Comparison of ENCODE assay signal across 20 cellular contexts in the genomic region with DNA sequence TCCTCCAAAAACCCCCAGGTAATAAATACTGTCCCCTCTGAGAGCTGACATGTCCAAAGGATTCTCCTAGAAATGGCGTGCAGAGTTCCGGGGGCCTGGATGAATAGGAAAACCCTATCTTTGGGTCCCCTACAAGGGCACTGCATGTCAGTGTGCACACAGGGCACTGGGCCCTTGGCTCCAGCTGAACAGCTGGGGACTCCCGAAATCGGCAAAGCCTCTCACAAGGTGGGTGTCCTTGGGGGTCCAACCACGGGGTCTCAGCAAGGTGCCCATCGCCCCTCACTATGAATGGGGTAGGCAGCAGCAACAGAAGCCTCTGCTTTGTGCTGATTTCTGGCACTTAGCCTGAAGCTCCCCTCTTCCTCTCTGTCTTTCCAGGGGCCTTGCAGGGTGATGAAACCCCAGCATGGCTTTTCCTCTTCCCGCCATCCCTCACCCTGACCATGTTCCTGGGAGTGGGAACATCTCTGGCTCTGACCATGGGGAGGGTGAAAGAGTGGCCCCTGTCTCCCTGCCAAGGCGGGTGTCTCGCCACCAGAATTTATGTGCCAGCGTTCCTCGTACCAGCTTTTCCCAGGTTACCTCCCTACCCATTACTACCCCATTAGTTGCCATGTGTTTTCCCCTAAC. TPM values are rescaled to one million over a fixed set of nuclear protein-coding genes. Genes with fewer than 3 reads are reported as not detected.
DNase-seq lines count a peak whose midpoint lies in the region; ATAC-seq, FAIRE-seq and TF ChIP-seq lines count a peak whose summit lies in the region.
"Had no signal": no experiment of that assay in that cellular context is flagged by ENCODE, and none has a peak within 500 bp of the region (broad histone marks: within the 10 kb centered on the region; RNA-seq: fewer than 3 reads in every experiment).

No MANE protein-coding gene starts in this region.

- no peaks in the 10 kb centered on the region for H3K9me3 ChIP-seq in HepG2 (ENCODE audit: low read length)
- no peaks in the 10 kb centered on the region for H3K9me3 ChIP-seq in right lobe of liver
- no peaks in the 10 kb centered on the region for H3K9me3 ChIP-seq in lower lobe of right lung
- H3K9me3 ChIP-seq: BE2C had no signal

- no peaks in the 10 kb centered on the region for H3K27me3 Mint-ChIP-seq in glutamatergic neuron (ENCODE audit: unreplicated experiment)
- H3K27me3 Mint-ChIP-seq in neural crest cell (ENCODE audit: low read depth) = peaks cover 57% of the 10 kb centered on the region
- H3K27me3 Mint-ChIP-seq in activated CD8-positive, alpha-beta T cell treated with anti-CD3 and anti-CD28 coated beads, Interleukin-2, amount 10 ng/mL, durations not matched to agents 7 days and 5 days (ENCODE audit: low read depth) = peaks cover 15% of the 10 kb centered on the region

- H3K36me3 Mint-ChIP-seq in glutamatergic neuron (ENCODE audit: unreplicated experiment) (no peaks in the 10 kb centered on the region), neural crest cell (ENCODE audit: low read depth) (no peaks in the 10 kb centered on the region)
- H3K36me3 Mint-ChIP-seq in activated CD8-positive, alpha-beta T cell treated with anti-CD3 and anti-CD28 coated beads, Interleukin-2, amount 10 ng/mL, durations not matched to agents 7 days and 5 days (ENCODE audit: low read depth) = no peaks in the 10 kb centered on the region
- H3K36me3 Mint-ChIP-seq: CD4-positive, alpha-beta memory T cell had no signal

- peaks cover 9% of the 10 kb centered on the region for H3K9me3 Mint-ChIP-seq in glutamatergic neuron (ENCODE audit: unreplicated experiment)
- H3K9me3 Mint-ChIP-seq in neural crest cell = no peaks in the 10 kb centered on the region
- no peaks in the 10 kb centered on the region for H3K9me3 Mint-ChIP-seq in activated CD8-positive, alpha-beta T cell treated with anti-CD3 and anti-CD28 coated beads, Interleukin-2, amount 10 ng/mL, durations not matched to agents 7 days and 5 days (ENCODE audit: insufficient read depth)
- H3K9me3 Mint-ChIP-seq: CD4-positive, alpha-beta memory T cell had no signal

- TF ChIP-seq EP300 in HepG2 (IDR thresholded peaks at IDR 0.05; ENCODE audit: low read depth in 2 of 2, low read length in 2 of 2) = no peak
- TF ChIP-seq EP300 in HepG2 (CRISPR knock-in tag; IDR thresholded peaks at IDR 0.05; ENCODE audit: borderline replicate concordance) = no peak

- H3K4me3 Mint-ChIP-seq in glutamatergic neuron (ENCODE audit: unreplicated experiment) = no peak overlapping the region
- H3K4me3 Mint-ChIP-seq in neural crest cell = peak overlapping the region; percentile 76
- H3K4me3 Mint-ChIP-seq in activated CD8-positive, alpha-beta T cell treated with anti-CD3 and anti-CD28 coated beads, Interleukin-2, amount 10 ng/mL, durations not matched to agents 7 days and 5 days = no peak overlapping the region
- H3K4me3 Mint-ChIP-seq: CD4-positive, alpha-beta memory T cell had no signal

- no peak for DNase-seq in HepG2 (ENCODE audit: low spot score)
- DNase-seq in right lobe of liver = no peak
- DNase-seq in glutamatergic neuron = no peak
- DNase-seq in neural crest cell (ENCODE audit: low read depth, low spot score) = no peak
- DNase-seq in activated CD8-positive, alpha-beta T cell treated with anti-CD3 and anti-CD28 coated beads, Interleukin-2, amount 10 ng/mL, durations not matched to agents 7 days and 5 days = no peak
- no peak for DNase-seq in lower lobe of right lung
- no peak for DNase-seq in iPS-NIHi11 (ENCODE audit: low spot score)
- DNase-seq: BE2C; CD4-positive, alpha-beta memory T cell; GF-D8; GOT3; NCI-H1417; NCI-H187 treated with DMSO at 0.1 percent for 48 hours; NCI-H345; NCI-H526; PC-9 had no signal

- peak overlapping the region; percentile 63 for H3K9ac ChIP-seq in HepG2 (ENCODE audit: insufficient read depth, low read depth, low read length)
- H3K9ac ChIP-seq: KMS-11 had no signal

- in situ Hi-C loops in HepG2 (cut with HindIII; ENCODE audit: extremely low pct_ligation_motif_present, low pct_unique_long_range_greater_than_20kb) = no loop called here

- H3K4me1 Mint-ChIP-seq in glutamatergic neuron (ENCODE audit: low read depth, unreplicated experiment) (peaks cover 41% of the 10 kb centered on the region), neural crest cell (peaks cover 59% of the 10 kb centered on the region)
- no peaks in the 10 kb centered on the region for H3K4me1 Mint-ChIP-seq in activated CD8-positive, alpha-beta T cell treated with anti-CD3 and anti-CD28 coated beads, Interleukin-2, amount 10 ng/mL, durations not matched to agents 7 days and 5 days (ENCODE audit: low read depth)
- H3K4me1 Mint-ChIP-seq: CD4-positive, alpha-beta memory T cell had no signal

- CTCF ChIA-PET in HepG2 (lab: Yijun Ruan, JAX; ENCODE audit: low intra/inter-chr PET ratio, low total read pairs) = no interaction called here
- CTCF ChIA-PET in activated CD8-positive, alpha-beta T cell treated with anti-CD3 and anti-CD28 coated beads, Interleukin-2, amount 10 ng/mL, durations not matched to agents 7 days and 5 days (lab: Charles Lee) = interaction anchor here (0.6 to 1.7 kb wide), 2 partner anchors 67 to 71 kb away, joined by 3 to 5 read pairs; no protein-coding TSS in a partner anchor

- no peak for TF ChIP-seq RAD21 in HepG2 (CRISPR knock-in tag; IDR thresholded peaks at IDR 0.05)

- H3K4me2 ChIP-seq in HepG2 (ENCODE audit: low read depth, low read length) = peak overlapping the region; percentile 41
- H3K4me2 ChIP-seq: KMS-11, PC-9 had no signal

- 58% methylated on average over 9 of the region's 11 CpGs for WGBS in HepG2 (ENCODE audit: low lambda C conversion rate)
- WGBS in right lobe of liver (ENCODE audit: insufficient coverage, low coverage, low lambda C conversion rate, missing lambda C conversion rate) = 56% methylated on average over 5 of the region's 11 CpGs

- no peaks in the 10 kb centered on the region for H3K79me2 ChIP-seq in HepG2 (ENCODE audit: insufficient read depth, low read length)

- H3K27ac ChIP-seq in HepG2 (ENCODE audit: extremely low read length, insufficient read depth, low read length) (peak overlapping the region; percentile 78), right lobe of liver (no peak overlapping the region), lower lobe of right lung (no peak overlapping the region)
- H3K27ac ChIP-seq: KMS-11, PC-9, RWPE1 had no signal

- no peak overlapping the region for H2AFZ ChIP-seq in HepG2 (ENCODE audit: low read length)
- H2AFZ ChIP-seq: PC-9 had no signal

- no peaks in the 10 kb centered on the region for H3K36me3 ChIP-seq in HepG2 (replicated peaks in 1 of 2; ENCODE audit: control insufficient read depth in 1 of 2, insufficient read depth in 2 of 2, low read length in 2 of 2)
- no peaks in the 10 kb centered on the region for H3K36me3 ChIP-seq in right lobe of liver
- H3K36me3 ChIP-seq in lower lobe of right lung = no peaks in the 10 kb centered on the region
- H3K36me3 ChIP-seq: BE2C had no signal

- intact Hi-C loops in HepG2 (cut with micrococcal nuclease; ENCODE audit: unreplicated experiment) = loop anchor here (1.0 to 10.0 kb wide), 2 partner anchors 18 to 45 kb away; partner anchors contain the start of gene SLIT1
- intact Hi-C loops in right lobe of liver (cut with DNase I) = no loop called here
- intact Hi-C loops in lower lobe of right lung (cut with DNase I) = no loop called here

- 0 out of 5 replicates have a peak, but pooled peaks cover 0 to 4% of the 10 kb centered on the region in 2 experiments for H3K27me3 ChIP-seq in HepG2 (ENCODE audit: control insufficient read depth in 1 of 2, insufficient read depth in 2 of 2, low read length in 2 of 2)
- no peaks in the 10 kb centered on the region for H3K27me3 ChIP-seq in right lobe of liver
- H3K27me3 ChIP-seq in lower lobe of right lung (ENCODE audit: low read depth) = peaks cover 7% of the 10 kb centered on the region
- H3K27me3 ChIP-seq: BE2C had no signal

- H3K4me3 ChIP-seq in HepG2 (replicated peaks in 1 of 3; ENCODE audit: insufficient read depth in 1 of 3, low read depth in 2 of 3, low read length in 3 of 3) (peak overlapping the region in 1 of 3 experiments; percentile 11; a peak in 1 of 6 replicates), right lobe of liver (no peak overlapping the region), lower lobe of right lung (no peak overlapping the region)
- H3K4me3 ChIP-seq: PC-9 had no signal

- POLR2A ChIA-PET in HepG2 (lab: Yijun Ruan, JAX) = interaction anchor here (0.7 to 3.1 kb wide), 10 partner anchors 9 to 69 kb away, joined by 3 to 41 read pairs (median 4); no protein-coding TSS in a partner anchor
- POLR2A ChIA-PET in activated CD8-positive, alpha-beta T cell treated with anti-CD3 and anti-CD28 coated beads, Interleukin-2, amount 10 ng/mL, durations not matched to agents 7 days and 5 days (lab: Charles Lee) = no interaction called here

- ATAC-seq in HepG2 (peak; percentile 25; the same call in 2 of the 3 replicates), right lobe of liver (no peak), lower lobe of right lung (no peak), GM21447 (IDR thresholded peaks at IDR 0.05; ENCODE audit: unreplicated experiment) (no peak)
- ATAC-seq in activated CD8-positive, alpha-beta T cell treated with anti-CD3 and anti-CD28 coated beads, Interleukin-2, amount 10 ng/mL, durations not matched to agents 7 days and 5 days = no peak

- FAIRE-seq in HepG2 (lab: Jason Lieb, UNC) = no peak
- FAIRE-seq: A204.1 had no signal

- peak overlapping the region; percentile 86 for H3K27ac Mint-ChIP-seq in glutamatergic neuron (ENCODE audit: unreplicated experiment)
- peak overlapping the region; percentile 95 for H3K27ac Mint-ChIP-seq in neural crest cell (ENCODE audit: unreplicated experiment)
- no peak overlapping the region for H3K27ac Mint-ChIP-seq in activated CD8-positive, alpha-beta T cell treated with anti-CD3 and anti-CD28 coated beads, Interleukin-2, amount 10 ng/mL, durations not matched to agents 7 days and 5 days
- H3K27ac Mint-ChIP-seq: CD4-positive, alpha-beta memory T cell had no signal

- TF ChIP-seq CTCF in HepG2 (CRISPR knock-in tag; IDR thresholded peaks at IDR 0.05) (no peak), right lobe of liver (IDR thresholded peaks at IDR 0.05) (no peak), glutamatergic neuron (IDR thresholded peaks at IDR 0.05; ENCODE audit: partially characterized antibody, unreplicated experiment) (no peak), neural crest cell (conservative IDR thresholded peaks at IDR 0.05) (no peak), lower lobe of right lung (IDR thresholded peaks at IDR 0.05) (no peak)

- TF ChIP-seq POLR2A in HepG2 (IDR thresholded peaks at IDR 0.05; ENCODE audit: insufficient read depth in 1 of 2, low read depth in 2 of 2, low read length in 2 of 2) = no peak
- no peak for TF ChIP-seq POLR2A in right lobe of liver (IDR thresholded peaks at IDR 0.05)

- no peaks in the 10 kb centered on the region for H4K20me1 ChIP-seq in HepG2 (ENCODE audit: insufficient read depth, low read length)

- H3K4me1 ChIP-seq in HepG2 (ENCODE audit: insufficient read depth, low read length) = peaks cover 73% of the 10 kb centered on the region
- H3K4me1 ChIP-seq in right lobe of liver = no peaks in the 10 kb centered on the region
- no peaks in the 10 kb centered on the region for H3K4me1 ChIP-seq in lower lobe of right lung

- BruUV-seq in HepG2 (replicated peaks; lab: Mats Ljungman, UMichigan) = TSS peak; percentile 95

RNA-seq across cellular contexts. Expression of gene SLIT1, which starts 46.0 kb away (rescaled TPM):
- total RNA-seq in HepG2 (2016; rRNA removed; fragmentation: Illumina TruSeq; extraction: Trizol) (0.07 and 0.33 TPM in 2 replicates), right lobe of liver (under 1 TPM in 5 of 6 experiments, not detected in 1; 0.04 to 0.29 (median 0.12) TPM), glutamatergic neuron (ENCODE audit: unreplicated experiment) (11.3 TPM), neural crest cell (9.7 and 10.6 TPM in 2 replicates), lower lobe of right lung (0.41 TPM)
- total RNA-seq in HepG2 (2016; cell fraction: cytosol; rRNA removed; fragmentation: Illumina TruSeq; extraction: Trizol; ENCODE audit: low read depth) = 0.09 TPM in 1 of 2 replicates, not detected in the other
- 0.03 and 0.06 TPM in 2 replicates for total RNA-seq in HepG2 (2016; cell fraction: insoluble cytoplasmic fraction; rRNA removed; fragmentation: Illumina TruSeq; extraction: Trizol)
- 0.07 and 0.09 TPM in 2 replicates for total RNA-seq in HepG2 (2016; cell fraction: membrane; rRNA removed; fragmentation: Illumina TruSeq; extraction: Trizol)
- 0.43 and 0.72 TPM in 2 replicates for total RNA-seq in HepG2 (2016; cell fraction: nucleus; rRNA removed; fragmentation: Illumina TruSeq; extraction: Trizol)
- polyA plus RNA-seq in HepG2 (2011; rRNA removed) = 0.09 and 0.22 TPM in 2 replicates
- 0.05 TPM in 2 replicates for polyA plus RNA-seq in HepG2 (2011; cell fraction: cytosol; rRNA removed)
- polyA plus RNA-seq in HepG2 (2011; cell fraction: nucleus; rRNA removed) = 0.52 and 0.96 TPM in 2 replicates
- 0.17 and 0.23 TPM in 2 replicates for polyA plus RNA-seq in HepG2 (2012)
- polyA plus RNA-seq in HepG2 (2016; cell fraction: cytosol; fragmentation: Illumina TruSeq; extraction: Trizol; ENCODE audit: low read depth) = 0.12 TPM in 1 of 2 replicates, not detected in the other
- 0.17 TPM in 1 of 2 replicates, not detected in the other for polyA plus RNA-seq in HepG2 (2016; cell fraction: insoluble cytoplasmic fraction; fragmentation: Illumina TruSeq; extraction: Trizol; ENCODE audit: low read depth)
- 0.05 TPM in 1 of 2 replicates, not detected in the other for polyA plus RNA-seq in HepG2 (2016; cell fraction: membrane; fragmentation: Illumina TruSeq; extraction: Trizol; ENCODE audit: low read depth)
- 0.11 TPM in 1 of 2 replicates, not detected in the other for polyA plus RNA-seq in HepG2 (2016; cell fraction: nucleus; fragmentation: Illumina TruSeq; extraction: Trizol; ENCODE audit: insufficient read depth, low read depth)
- 0.05 and 2.2 TPM in 2 replicates for polyA minus RNA-seq in HepG2 (2011; rRNA and poly(A)+ RNA removed; ENCODE audit: low replicate concordance)
- polyA minus RNA-seq in HepG2 (2011; cell fraction: cytosol; rRNA and poly(A)+ RNA removed) = 0.59 TPM in 1 of 2 replicates, not detected in the other
- 1.6 and 1.8 TPM in 2 replicates for polyA minus RNA-seq in HepG2 (2011; cell fraction: nucleus; rRNA and poly(A)+ RNA removed)
- under 1 TPM; 0.70 to 0.71 TPM for total RNA-seq in activated CD8-positive, alpha-beta T cell treated with anti-CD3 and anti-CD28 coated beads, Interleukin-2, amount 10 ng/mL, durations not matched to agents 7 days and 5 days
- total RNA-seq: PC-9 had no signal
